ENCODE assay signal across 30 cellular contexts in the genomic region with DNA sequence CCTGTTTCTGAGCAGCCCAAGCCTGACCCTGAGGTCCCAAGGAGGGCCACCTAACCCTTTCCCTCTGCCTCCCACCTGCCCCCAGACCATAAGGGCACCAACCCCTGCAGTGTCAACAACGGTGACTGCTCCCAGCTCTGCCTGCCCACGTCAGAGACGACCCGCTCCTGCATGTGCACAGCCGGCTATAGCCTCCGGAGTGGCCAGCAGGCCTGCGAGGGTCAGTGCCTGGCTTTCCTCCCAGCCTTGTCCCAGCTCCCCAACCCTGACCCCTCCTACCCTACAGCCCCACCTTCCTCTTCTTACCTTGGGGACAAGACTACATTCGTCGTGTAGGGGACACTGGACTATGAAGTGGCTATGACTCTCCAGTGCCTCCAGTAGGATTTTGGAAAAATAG. TPM values are rescaled to one million over a fixed set of nuclear protein-coding genes. Genes with fewer than 3 reads are reported as not detected.
A peak's percentile ranks its signal among the peaks of the same experiment; 100 is the strongest.
DNase-seq lines count a peak whose midpoint lies in the region; ATAC-seq and TF ChIP-seq lines count a peak whose summit lies in the region.
"Had no signal": no experiment of that assay in that cellular context is flagged by ENCODE, and none has a peak within 500 bp of the region (broad histone marks: within the 10 kb centered on the region; RNA-seq: fewer than 3 reads in every experiment).

No MANE protein-coding gene starts in this region.

- no peaks in the 10 kb centered on the region for H3K9me3 ChIP-seq in Caco-2
- H3K9me3 ChIP-seq in effector memory CD4-positive, alpha-beta T cell (ENCODE audit: control insufficient read depth, low read length), result no peaks in the 10 kb centered on the region
- H3K9me3 ChIP-seq: BE2C had no signal

- CTCF ChIA-PET in Caco-2 (lab: Charles Lee), result interaction anchor here (0.9 to 2.3 kb wide), 3 partner anchors 48 to 69 kb away, joined by 5 to 23 read pairs (median 5); a partner anchor contains a TSS
- CTCF ChIA-PET in WTC11 (lab: Charles Lee), result interaction anchor here (0.6 to 3.8 kb wide), 4 partner anchors 13 to 58 kb away, joined by 3 to 43 read pairs (median 3); no protein-coding TSS in a partner anchor

- POLR2A ChIA-PET in Caco-2 (lab: Charles Lee), result no interaction called here
- POLR2A ChIA-PET in WTC11 (lab: Charles Lee), result no interaction called here

- intact Hi-C loops in Caco-2 (cut with micrococcal nuclease; ENCODE audit: unreplicated experiment), result no loop called here
- intact Hi-C loops in activated T-helper 1 cell treated with anti-CD3 and anti-CD28 coated beads, Interleukin-12 subunit alpha, Interleukin-12 subunit beta, Interleukin-2, Interleukin-4 antibody, amounts not matched to agents 30 ng/mL and 10 ng/mL and 1 ng/mL, durations not matched to agents 14 hours and 24 hours and 36 hours (cut with micrococcal nuclease), result no loop called here

- H3K36me3 Mint-ChIP-seq in Caco-2 (ENCODE audit: insufficient read depth, unreplicated experiment) (peaks cover 77% of the 10 kb centered on the region), WTC11 (peaks cover 56% of the 10 kb centered on the region), mesothelial cell of epicardium (peaks cover 27% of the 10 kb centered on the region)
- H3K36me3 Mint-ChIP-seq in activated T-helper 1 cell treated with anti-CD3 and anti-CD28 coated beads, Interleukin-12 subunit alpha, Interleukin-12 subunit beta, Interleukin-2, Interleukin-4 antibody, amounts not matched to agents 30 ng/mL and 10 ng/mL and 1 ng/mL, durations not matched to agents 14 hours and 24 hours and 36 hours (ENCODE audit: low read depth), result no peaks in the 10 kb centered on the region
- H3K36me3 Mint-ChIP-seq: CD8-positive, alpha-beta memory T cell had no signal

- no peak overlapping the region for H3K4me3 ChIP-seq in Caco-2 (ENCODE audit: low read depth, low read length)
- H3K4me3 ChIP-seq in skin epidermis, result no peak overlapping the region
- no peak overlapping the region for H3K4me3 ChIP-seq in effector memory CD4-positive, alpha-beta T cell (ENCODE audit: insufficient read depth, low read depth, low read length, poor library complexity, severe bottlenecking)
- H3K4me3 ChIP-seq: K562 had no signal

- H3K4me1 Mint-ChIP-seq in Caco-2 (ENCODE audit: low read depth, unreplicated experiment), result peaks cover 17% of the 10 kb centered on the region
- H3K4me1 Mint-ChIP-seq in WTC11, result peaks cover 4% of the 10 kb centered on the region
- peaks cover 13% of the 10 kb centered on the region for H3K4me1 Mint-ChIP-seq in mesothelial cell of epicardium
- H3K4me1 Mint-ChIP-seq in activated T-helper 1 cell treated with anti-CD3 and anti-CD28 coated beads, Interleukin-12 subunit alpha, Interleukin-12 subunit beta, Interleukin-2, Interleukin-4 antibody, amounts not matched to agents 30 ng/mL and 10 ng/mL and 1 ng/mL, durations not matched to agents 14 hours and 24 hours and 36 hours (ENCODE audit: low read depth), result peaks cover 6% of the 10 kb centered on the region
- H3K4me1 Mint-ChIP-seq: CD14-positive monocyte; CD8-positive, alpha-beta memory T cell had no signal

- no peak overlapping the region for H3K4me3 Mint-ChIP-seq in Caco-2 (ENCODE audit: unreplicated experiment)
- no peak overlapping the region for H3K4me3 Mint-ChIP-seq in WTC11
- no peak overlapping the region for H3K4me3 Mint-ChIP-seq in mesothelial cell of epicardium
- no peak overlapping the region for H3K4me3 Mint-ChIP-seq in activated T-helper 1 cell treated with anti-CD3 and anti-CD28 coated beads, Interleukin-12 subunit alpha, Interleukin-12 subunit beta, Interleukin-2, Interleukin-4 antibody, amounts not matched to agents 30 ng/mL and 10 ng/mL and 1 ng/mL, durations not matched to agents 14 hours and 24 hours and 36 hours
- H3K4me3 Mint-ChIP-seq: CD14-positive monocyte; CD8-positive, alpha-beta memory T cell had no signal

- peak overlapping the region in 11 of 21 experiments; percentile 2 to 67 (median 29) for H3K27ac ChIP-seq in skin epidermis
- no peak overlapping the region for H3K27ac ChIP-seq in effector memory CD4-positive, alpha-beta T cell (ENCODE audit: insufficient read depth, low read length, poor library complexity, severe bottlenecking)
- H3K27ac ChIP-seq: 22Rv1 had no signal

- no peaks in the 10 kb centered on the region for H3K9me3 Mint-ChIP-seq in Caco-2 (ENCODE audit: unreplicated experiment)
- H3K9me3 Mint-ChIP-seq in WTC11, result no peaks in the 10 kb centered on the region
- H3K9me3 Mint-ChIP-seq in mesothelial cell of epicardium, result no peaks in the 10 kb centered on the region
- H3K9me3 Mint-ChIP-seq in activated T-helper 1 cell treated with anti-CD3 and anti-CD28 coated beads, Interleukin-12 subunit alpha, Interleukin-12 subunit beta, Interleukin-2, Interleukin-4 antibody, amounts not matched to agents 30 ng/mL and 10 ng/mL and 1 ng/mL, durations not matched to agents 14 hours and 24 hours and 36 hours, result no peaks in the 10 kb centered on the region
- H3K9me3 Mint-ChIP-seq: CD14-positive monocyte; CD8-positive, alpha-beta memory T cell had no signal

- DNase-seq in Caco-2 (no peak), WTC11 (ENCODE audit: low spot score) (no peak), mesothelial cell of epicardium (ENCODE audit: low spot score in 2 of 2, unreplicated experiment in 2 of 2) (no peak), retina (no peak)
- DNase-seq in activated T-helper 1 cell treated with anti-CD3 and anti-CD28 coated beads, Interleukin-12 subunit alpha, Interleukin-12 subunit beta, Interleukin-2, Interleukin-4 antibody, amounts not matched to agents 30 ng/mL and 10 ng/mL and 1 ng/mL, durations not matched to agents 14 hours and 24 hours and 36 hours (ENCODE audit: low spot score), result no peak
- DNase-seq in effector memory CD4-positive, alpha-beta T cell, result no peak
- DNase-seq in central memory CD4-positive, alpha-beta T cell, result no peak
- DNase-seq: BE2C; Calu3; CD8-positive, alpha-beta memory T cell; DMS153; DND-41; HCEC 1CT; Kasumi-1; NCI-H1092 treated with DMSO at 0.1 percent for 48 hours; NCI-H1436; NCI-H187; NCI-H2081 treated with DMSO at 0.1 percent for 48 hours; NCI-H2171; NCI-H226; NCI-H510A; NCI-H69; RPMI8226; SHP77 had no signal

- no peaks in the 10 kb centered on the region for H3K4me1 ChIP-seq in Caco-2
- H3K4me1 ChIP-seq in effector memory CD4-positive, alpha-beta T cell (ENCODE audit: control insufficient read depth, insufficient read depth, low read length, poor library complexity, severe bottlenecking), result no peaks in the 10 kb centered on the region
- H3K4me1 ChIP-seq: BE2C had no signal

- no TSS peak for BruUV-seq in Caco-2 (replicated peaks; lab: Mats Ljungman, UMichigan)

- no peaks in the 10 kb centered on the region for H3K27me3 Mint-ChIP-seq in Caco-2 (ENCODE audit: insufficient read depth, unreplicated experiment)
- H3K27me3 Mint-ChIP-seq in WTC11 (ENCODE audit: low read depth), result no peaks in the 10 kb centered on the region
- H3K27me3 Mint-ChIP-seq in mesothelial cell of epicardium (ENCODE audit: low read depth), result no peaks in the 10 kb centered on the region
- H3K27me3 Mint-ChIP-seq in activated T-helper 1 cell treated with anti-CD3 and anti-CD28 coated beads, Interleukin-12 subunit alpha, Interleukin-12 subunit beta, Interleukin-2, Interleukin-4 antibody, amounts not matched to agents 30 ng/mL and 10 ng/mL and 1 ng/mL, durations not matched to agents 14 hours and 24 hours and 36 hours (ENCODE audit: insufficient read depth), result peaks cover 3% of the 10 kb centered on the region

- TF ChIP-seq CTCF in Caco-2 (IDR thresholded peaks at IDR 0.05; ENCODE audit: insufficient read depth in 1 of 2, low read depth in 1 of 2, low read length in 1 of 2, severe bottlenecking in 1 of 2, unreplicated experiment in 1 of 2) (no peak), WTC11 (IDR thresholded peaks at IDR 0.05) (no peak), mesothelial cell of epicardium (IDR thresholded peaks at IDR 0.05; ENCODE audit: unreplicated experiment) (no peak)

- no peaks in the 10 kb centered on the region for H3K27me3 ChIP-seq in Caco-2 (replicated peaks; ENCODE audit: control insufficient read depth, insufficient read depth, low read length)
- no peaks in the 10 kb centered on the region for H3K27me3 ChIP-seq in effector memory CD4-positive, alpha-beta T cell (replicated peaks; ENCODE audit: control insufficient read depth, insufficient read depth, low read length, poor library complexity, severe bottlenecking)
- H3K27me3 ChIP-seq: BE2C had no signal

- H3K36me3 ChIP-seq in Caco-2 (ENCODE audit: control insufficient read depth, insufficient read depth, low read length), result peaks cover 6% of the 10 kb centered on the region
- no peaks in the 10 kb centered on the region for H3K36me3 ChIP-seq in effector memory CD4-positive, alpha-beta T cell (ENCODE audit: control insufficient read depth, insufficient read depth, low read length)
- H3K36me3 ChIP-seq: BE2C had no signal

- H3K27ac Mint-ChIP-seq in Caco-2 (ENCODE audit: unreplicated experiment) (peak overlapping the region; percentile 8), WTC11 (peak overlapping the region; percentile 11; the same call in 1 of the 2 replicates), mesothelial cell of epicardium (peak overlapping the region; percentile 1)
- no peak overlapping the region for H3K27ac Mint-ChIP-seq in activated T-helper 1 cell treated with anti-CD3 and anti-CD28 coated beads, Interleukin-12 subunit alpha, Interleukin-12 subunit beta, Interleukin-2, Interleukin-4 antibody, amounts not matched to agents 30 ng/mL and 10 ng/mL and 1 ng/mL, durations not matched to agents 14 hours and 24 hours and 36 hours

- no peak for ATAC-seq in WTC11
- ATAC-seq: K562 had no signal

RNA-seq across cellular contexts. Expression of a gene that starts 33.7 kb away (rescaled TPM):
- total RNA-seq in Caco-2 (2022) (not detected in 2 replicates), WTC11 (2021) (not detected in 3 replicates), mesothelial cell of epicardium (not detected in 3 replicates)
- not detected in 2 replicates for total RNA-seq in activated T-helper 1 cell treated with anti-CD3 and anti-CD28 coated beads, Interleukin-12 subunit alpha, Interleukin-12 subunit beta, Interleukin-2, Interleukin-4 antibody, amounts not matched to agents 30 ng/mL and 10 ng/mL and 1 ng/mL, durations not matched to agents 14 hours and 24 hours and 36 hours
- total RNA-seq: Calu3; CD8-positive, alpha-beta memory T cell; K562; M059J; SK-MEL-5 had no signal

RNA-seq across cellular contexts. Expression of a gene that starts 35.5 kb away (rescaled TPM):
- total RNA-seq in Caco-2 (2022) (10.0 and 10.6 TPM in 2 replicates), WTC11 (2021) (3.7 to 4.9 TPM (median 4.4 TPM) in 3 replicates), mesothelial cell of epicardium (3.3 to 3.8 TPM (median 3.6 TPM) in 3 replicates)
- total RNA-seq in activated T-helper 1 cell treated with anti-CD3 and anti-CD28 coated beads, Interleukin-12 subunit alpha, Interleukin-12 subunit beta, Interleukin-2, Interleukin-4 antibody, amounts not matched to agents 30 ng/mL and 10 ng/mL and 1 ng/mL, durations not matched to agents 14 hours and 24 hours and 36 hours, result 0.36 and 0.49 TPM in 2 replicates

RNA-seq across cellular contexts. Expression of a gene that starts 48.4 kb away (rescaled TPM):
- 387 and 466 TPM in 2 replicates for total RNA-seq in Caco-2 (2022)
- 262 to 297 TPM (median 265 TPM) in 3 replicates for total RNA-seq in WTC11 (2021)
- 78.7 to 83.7 TPM (median 78.8 TPM) in 3 replicates for total RNA-seq in mesothelial cell of epicardium
- total RNA-seq in activated T-helper 1 cell treated with anti-CD3 and anti-CD28 coated beads, Interleukin-12 subunit alpha, Interleukin-12 subunit beta, Interleukin-2, Interleukin-4 antibody, amounts not matched to agents 30 ng/mL and 10 ng/mL and 1 ng/mL, durations not matched to agents 14 hours and 24 hours and 36 hours, result 276 and 280 TPM in 2 replicates

RNA-seq across cellular contexts. Expression of a gene that starts 52.8 kb away (rescaled TPM):
- total RNA-seq in Caco-2 (2022) (106 and 111 TPM in 2 replicates), WTC11 (2021) (107 to 120 TPM (median 112 TPM) in 3 replicates), mesothelial cell of epicardium (229 to 253 TPM (median 243 TPM) in 3 replicates)
- total RNA-seq in activated T-helper 1 cell treated with anti-CD3 and anti-CD28 coated beads, Interleukin-12 subunit alpha, Interleukin-12 subunit beta, Interleukin-2, Interleukin-4 antibody, amounts not matched to agents 30 ng/mL and 10 ng/mL and 1 ng/mL, durations not matched to agents 14 hours and 24 hours and 36 hours, result 0.26 and 0.73 TPM in 2 replicates
